In genomic region chrX:87578978-87579377, GRCh38 we compare ENCODE assay signal across 19 cellular contexts.
DNase-seq lines count a peak whose midpoint lies in the region; ATAC-seq, FAIRE-seq and TF ChIP-seq lines count a peak whose summit lies in the region.
"Had no signal": no experiment of that assay in that cellular context is flagged by ENCODE, and none has a peak within 500 bp of the region (broad histone marks: within the 10 kb centered on the region; RNA-seq: fewer than 3 reads in every experiment).

No MANE protein-coding gene starts in this region.

- H3K4me1 Mint-ChIP-seq in H9 (peaks cover 4 to 14% of the 10 kb centered on the region in 2 experiments; a peak in 3 of 4 replicates), nephron progenitor cell (peaks cover 10% of the 10 kb centered on the region), endothelial cell (ENCODE audit: unreplicated experiment) (peaks cover 3% of the 10 kb centered on the region)
- H3K4me1 Mint-ChIP-seq: activated naive CD8-positive, alpha-beta T cell treated with anti-CD3 and anti-CD28 coated beads, Interleukin-2, amount 50 U/mL, for 24 hours; T-cell had no signal

- H3K36me3 ChIP-seq in Panc1 (ENCODE audit: control insufficient read depth, insufficient read depth, low read length) (no peaks in the 10 kb centered on the region), endothelial cell of umbilical vein (ENCODE audit: control insufficient read depth in 2 of 2, extremely low read depth in 1 of 2, insufficient read depth in 2 of 2, low read length in 2 of 2) (no peaks in the 10 kb centered on the region)
- H3K36me3 ChIP-seq: HAP-1 had no signal

- H3K23ac ChIP-seq in H9 (ENCODE audit: insufficient read length, low read depth, low read length): no peak overlapping the region

- H2BK120ac ChIP-seq in H9 (ENCODE audit: low read depth, low read length, poor library complexity, severe bottlenecking): no peak overlapping the region

- WGBS in H9 (ENCODE audit: extremely low coverage, insufficient read length, low lambda C conversion rate): no CpG with 5 or more reads among the region's 1 CpG

- H3K4ac ChIP-seq in H9 (ENCODE audit: low read depth, low read length): no peak overlapping the region

- intact Hi-C loops in Panc1 (cut with micrococcal nuclease; ENCODE audit: unreplicated experiment) (no loop called here), endothelial cell of umbilical vein (cut with micrococcal nuclease) (loop anchor here (1.0 kb wide), 2 partner anchors 85 to 241 kb away; no protein-coding TSS in a partner anchor)

- TF ChIP-seq POLR2A in endothelial cell of umbilical vein (IDR thresholded peaks at IDR 0.05; ENCODE audit: low read depth, low read length): no peak

- H3K18ac ChIP-seq in H9 (ENCODE audit: insufficient read length, low read depth, low read length): no peak overlapping the region

- no peak overlapping the region for H4K5ac ChIP-seq in H9 (ENCODE audit: insufficient read length, low read depth, low read length)

- H3K27me3 ChIP-seq in H9 (ENCODE audit: insufficient read depth, low read length) (no peaks in the 10 kb centered on the region), Panc1 (ENCODE audit: control insufficient read depth, insufficient read depth, low read length) (no peaks in the 10 kb centered on the region), endothelial cell of umbilical vein (ENCODE audit: control insufficient read depth in 2 of 2, insufficient read depth in 2 of 2, low read length in 2 of 2) (no peaks in the 10 kb centered on the region)

- no peak overlapping the region for H3K9ac ChIP-seq in H9 (ENCODE audit: extremely low read depth, insufficient read length, low read length)
- H3K9ac ChIP-seq in endothelial cell of umbilical vein (replicated peaks; ENCODE audit: extremely low read depth, insufficient read depth, low read length): no peak overlapping the region

- no peak for DNase-seq in H9
- no peak for DNase-seq in Panc1 (ENCODE audit: low read depth, low spot score)
- peak; percentile 20 for DNase-seq in endothelial cell of umbilical vein (ENCODE audit: low read depth, low spot score)
- DNase-seq in nephron progenitor cell: no peak
- DNase-seq in foreskin fibroblast: no peak
- DNase-seq in endothelial cell (ENCODE audit: low spot score): no peak
- no peak for DNase-seq in DMS153 treated with DMSO at 0.1 percent for 48 hours (lab: John Stamatoyannopoulos, UW; ENCODE audit: unreplicated experiment)
- DNase-seq: activated naive CD8-positive, alpha-beta T cell treated with anti-CD3 and anti-CD28 coated beads, Interleukin-2, amount 50 U/mL, for 24 hours; cerebellar nuclear complex; DMS79; head of caudate nucleus; kidney glomerular epithelial cell; NCI-H2029 treated with DMSO at 0.1 percent for 48 hours; NCI-H526 treated with DMSO at 0.1 percent for 48 hours; stimulated activated CD4-positive, alpha-beta T cell treated with anti-CD3 and anti-CD28 coated beads, Interleukin-4, amount 100 ng/mL, for 1 hour; T-cell had no signal

- peak overlapping the region in 1 of 3 experiments; percentile 85; a peak in 2 of 7 replicates for H3K27ac Mint-ChIP-seq in H9
- H3K27ac Mint-ChIP-seq in nephron progenitor cell: peak overlapping the region; percentile 51
- no peak overlapping the region for H3K27ac Mint-ChIP-seq in endothelial cell (ENCODE audit: unreplicated experiment)
- H3K27ac Mint-ChIP-seq: activated naive CD8-positive, alpha-beta T cell treated with anti-CD3 and anti-CD28 coated beads, Interleukin-2, amount 50 U/mL, for 24 hours; T-cell had no signal

- no TSS peak for BruUV-seq in Panc1 (replicated peaks; lab: Mats Ljungman, UMichigan)
- no TSS peak for BruUV-seq in endothelial cell of umbilical vein (replicated peaks; lab: Mats Ljungman, UMichigan)

- H3K79me1 ChIP-seq in H9 (ENCODE audit: insufficient read depth, low read depth, low read length, poor library complexity, severe bottlenecking): no peaks in the 10 kb centered on the region

- H2AK5ac ChIP-seq in H9 (ENCODE audit: insufficient read length, low read length): no peak overlapping the region

- no peak overlapping the region for H4K8ac ChIP-seq in H9 (replicated peaks; ENCODE audit: insufficient read length, low read depth, low read length)

- no peak overlapping the region for H4K91ac ChIP-seq in H9 (ENCODE audit: insufficient read length, low read depth, low read length)

- H3K4me1 ChIP-seq in H9 (ENCODE audit: insufficient read depth, low read length) (no peaks in the 10 kb centered on the region), Panc1 (ENCODE audit: control insufficient read depth, insufficient read depth, low read length) (no peaks in the 10 kb centered on the region), endothelial cell of umbilical vein (ENCODE audit: control insufficient read depth, extremely low read depth, insufficient read depth, low read length) (no peaks in the 10 kb centered on the region)
- H3K4me1 ChIP-seq: HAP-1 had no signal

- H3K4me3 ChIP-seq in Panc1 (ENCODE audit: low read depth in 2 of 2, low read length in 2 of 2) (no peak overlapping the region), endothelial cell of umbilical vein (replicated peaks in 1 of 3; ENCODE audit: insufficient read depth in 1 of 3, low read depth in 1 of 3, low read length in 3 of 3) (no peak overlapping the region), foreskin fibroblast (ENCODE audit: low read depth in 1 of 2, low read length in 2 of 2) (no peak overlapping the region)
- H3K4me3 ChIP-seq: HAP-1 had no signal

- no peaks in the 10 kb centered on the region for H3K9me1 ChIP-seq in endothelial cell of umbilical vein (replicated peaks; ENCODE audit: control insufficient read depth, extremely low read depth, insufficient read depth, low read length)

- no peaks in the 10 kb centered on the region for H3K27me3 Mint-ChIP-seq in H9 (ENCODE audit: low read depth)
- no peaks in the 10 kb centered on the region for H3K27me3 Mint-ChIP-seq in nephron progenitor cell (ENCODE audit: low read depth, poor library complexity)
- no peaks in the 10 kb centered on the region for H3K27me3 Mint-ChIP-seq in endothelial cell (ENCODE audit: unreplicated experiment)
- H3K27me3 Mint-ChIP-seq: activated naive CD8-positive, alpha-beta T cell treated with anti-CD3 and anti-CD28 coated beads, Interleukin-2, amount 50 U/mL, for 24 hours had no signal

- no peak overlapping the region for H3K56ac ChIP-seq in H9 (ENCODE audit: insufficient read length, low read depth, low read length)

- no peak overlapping the region for H2BK20ac ChIP-seq in H9 (ENCODE audit: low read depth, low read length, poor library complexity, severe bottlenecking)

- H3K9me3 Mint-ChIP-seq in H9 (no peaks in the 10 kb centered on the region; a peak in 2 of 5 replicates), nephron progenitor cell (peaks cover 16% of the 10 kb centered on the region), endothelial cell (ENCODE audit: unreplicated experiment) (no peaks in the 10 kb centered on the region)
- H3K9me3 Mint-ChIP-seq: activated naive CD8-positive, alpha-beta T cell treated with anti-CD3 and anti-CD28 coated beads, Interleukin-2, amount 50 U/mL, for 24 hours had no signal

- H2BK12ac ChIP-seq in H9 (ENCODE audit: insufficient read length, low read depth, low read length): no peak overlapping the region

- H2BK5ac ChIP-seq in H9 (ENCODE audit: insufficient read length, low read length): no peak overlapping the region

- H3K79me2 ChIP-seq in H9 (ENCODE audit: insufficient read depth, low read length): no peaks in the 10 kb centered on the region
- H3K79me2 ChIP-seq in endothelial cell of umbilical vein (ENCODE audit: control insufficient read depth, insufficient read depth, low read length): no peaks in the 10 kb centered on the region

- no peaks in the 10 kb centered on the region for H3K23me2 ChIP-seq in H9 (ENCODE audit: insufficient read length, low read depth, low read length, poor library complexity, severe bottlenecking)

- no peak overlapping the region for H2AFZ ChIP-seq in H9 (ENCODE audit: low read length)
- H2AFZ ChIP-seq in endothelial cell of umbilical vein (ENCODE audit: low read depth, low read length): no peak overlapping the region

- H4K20me1 ChIP-seq in H9 (ENCODE audit: control insufficient read depth, insufficient read depth, insufficient read length): no peaks in the 10 kb centered on the region
- no peaks in the 10 kb centered on the region for H4K20me1 ChIP-seq in endothelial cell of umbilical vein (replicated peaks; ENCODE audit: control insufficient read depth, extremely low read depth, insufficient read depth, low read length)

- no peaks in the 10 kb centered on the region for H3K9me3 ChIP-seq in H9 (ENCODE audit: control insufficient read depth, low read depth, low read length)
- no peaks in the 10 kb centered on the region for H3K9me3 ChIP-seq in Panc1 (ENCODE audit: control insufficient read depth, insufficient read depth, low read depth, low read length)
- no peaks in the 10 kb centered on the region for H3K9me3 ChIP-seq in endothelial cell of umbilical vein (replicated peaks; ENCODE audit: control insufficient read depth, insufficient read depth, low read length)
- H3K9me3 ChIP-seq: HAP-1 had no signal

- H3K4me2 ChIP-seq in H9 (ENCODE audit: insufficient read depth, insufficient read length, low read length) (no peak overlapping the region), endothelial cell of umbilical vein (ENCODE audit: insufficient read depth, low read length) (no peak overlapping the region)

- peak; percentile 52 for FAIRE-seq in endothelial cell of umbilical vein (lab: Jason Lieb, UNC)

- CTCF ChIA-PET in Panc1 (lab: Charles Lee): no interaction called here
- CTCF ChIA-PET in endothelial cell of umbilical vein (lab: Charles Lee): interaction anchor here (1.3 to 1.4 kb wide), 2 partner anchors 9 to 240 kb away, joined by 4 to 6 read pairs; no protein-coding TSS in a partner anchor

- POLR2A ChIA-PET in Panc1 (lab: Charles Lee) (no interaction called here), endothelial cell of umbilical vein (lab: Charles Lee) (no interaction called here)

- no peak overlapping the region for H3T11ph ChIP-seq in H9 (ENCODE audit: low read length)

- in situ Hi-C loops in Panc1 (cut with HindIII; ENCODE audit: low pct_unique_long_range_greater_than_20kb, low sequenced_read_pairs): no loop called here

- H3K14ac ChIP-seq in H9 (ENCODE audit: insufficient read depth, low read length): no peak overlapping the region

- dilution Hi-C loops in endothelial cell of umbilical vein (cut with MboI; ENCODE audit: extremely low pct_ligation_motif_present, low sequenced_read_pairs): no loop called here

- TF ChIP-seq CTCF in H9 (conservative IDR thresholded peaks at IDR 0.05) (peak; percentile 64), Panc1 (IDR thresholded peaks at IDR 0.05) (peak; percentile 28; the same call in 1 of the 2 replicates), endothelial cell of umbilical vein (IDR thresholded peaks at IDR 0.05; ENCODE audit: extremely low read depth in 1 of 2, insufficient read depth in 1 of 2, low read depth in 1 of 2, low read length in 2 of 2) (peak in 1 of 2 donors; percentile 10), nephron progenitor cell (IDR thresholded peaks at IDR 0.05) (no peak), foreskin fibroblast (IDR thresholded peaks at IDR 0.05; ENCODE audit: low read depth, low read length) (no peak), endothelial cell (IDR thresholded peaks at IDR 0.05; ENCODE audit: unreplicated experiment) (no peak)

- H3K36me3 Mint-ChIP-seq in H9 (ENCODE audit: insufficient read depth in 1 of 3, low read depth in 3 of 3): peaks cover 6 to 18% (median 16%) of the 10 kb centered on the region in 3 experiments
- peaks cover 34% of the 10 kb centered on the region for H3K36me3 Mint-ChIP-seq in nephron progenitor cell (ENCODE audit: low read depth)
- H3K36me3 Mint-ChIP-seq in endothelial cell (ENCODE audit: low read depth, unreplicated experiment): peaks cover 10% of the 10 kb centered on the region
- H3K36me3 Mint-ChIP-seq: T-cell had no signal

- no peak overlapping the region for H2BK15ac ChIP-seq in H9 (ENCODE audit: low read depth, low read length)

- no peak overlapping the region for H3K4me3 Mint-ChIP-seq in H9
- H3K4me3 Mint-ChIP-seq in nephron progenitor cell: no peak overlapping the region
- H3K4me3 Mint-ChIP-seq in endothelial cell (ENCODE audit: unreplicated experiment): no peak overlapping the region
- H3K4me3 Mint-ChIP-seq: activated naive CD8-positive, alpha-beta T cell treated with anti-CD3 and anti-CD28 coated beads, Interleukin-2, amount 50 U/mL, for 24 hours; T-cell had no signal

- no peak overlapping the region for H3K27ac ChIP-seq in H9 (ENCODE audit: insufficient read length, low read depth, low read length)
- H3K27ac ChIP-seq in Panc1 (ENCODE audit: low read length): no peak overlapping the region
- H3K27ac ChIP-seq in endothelial cell of umbilical vein (ENCODE audit: insufficient read depth, low read depth, low read length): no peak overlapping the region
- H3K27ac ChIP-seq: RWPE1 had no signal

- ATAC-seq in Panc1 (no peak), HG02884 (IDR thresholded peaks at IDR 0.05; ENCODE audit: unreplicated experiment) (no peak)
- ATAC-seq: activated naive CD8-positive, alpha-beta T cell treated with anti-CD3 and anti-CD28 coated beads, Interleukin-2, amount 50 U/mL, for 24 hours; T-cell had no signal

Comparison
In these comparisons a context has a peak if more than half of its experiments do, and no peak if none do; other contexts are left out.
1. CTCF ChIP-seq: peak in H9 (single experiment) and Panc1 (single experiment); none in nephron progenitor cell (single experiment), foreskin fibroblast (single experiment) and endothelial cell (single experiment).